In the genomic region with DNA sequence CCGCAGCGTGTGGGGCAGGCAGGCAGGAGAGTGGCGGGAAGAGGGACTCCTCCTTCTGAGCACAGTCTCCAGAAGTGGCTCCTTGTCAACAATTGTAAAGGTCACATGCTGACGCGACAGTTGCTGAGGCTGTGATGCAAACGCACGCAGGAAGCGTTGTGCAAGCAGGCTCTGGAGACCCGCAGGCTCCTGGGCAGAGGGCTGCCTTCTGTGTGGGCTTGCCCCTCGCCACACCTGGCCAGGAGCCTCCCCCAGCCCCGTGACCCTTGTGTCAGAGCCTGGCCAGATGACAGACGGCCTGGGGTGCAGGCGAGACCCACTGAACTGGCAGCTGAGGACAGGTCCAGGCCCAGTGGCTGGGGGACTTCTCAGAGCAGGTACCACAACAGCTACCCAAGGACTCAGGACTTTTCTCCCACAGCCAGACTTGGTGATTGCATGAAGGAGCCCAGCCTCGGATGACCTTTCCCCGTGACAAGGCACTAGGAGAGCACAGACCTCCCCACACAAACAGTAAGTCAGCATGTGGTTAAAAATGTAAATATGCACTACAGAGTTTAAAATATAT, we compare ENCODE assay signal across 11 cellular contexts.
A peak's percentile ranks its signal among the peaks of the same experiment; 100 is the strongest.
DNase-seq lines count a peak whose midpoint lies in the region; TF ChIP-seq lines count a peak whose summit lies in the region.
"Had no signal": no experiment of that assay in that cellular context is flagged by ENCODE, and none has a peak within 500 bp of the region (broad histone marks: within the 10 kb centered on the region; RNA-seq: fewer than 3 reads in every experiment).

No MANE protein-coding gene starts in this region.

- TF ChIP-seq CTCF in choroid plexus epithelial cell (conservative IDR thresholded peaks at IDR 0.05; ENCODE audit: low read depth, low read length) (no peak), tibial nerve (IDR thresholded peaks at IDR 0.05) (no peak)

- peaks cover 0 to 2% (median 0%) of the 10 kb centered on the region in 4 donors for H3K4me1 ChIP-seq in tibial nerve
- H3K4me1 ChIP-seq in effector memory CD4-positive, alpha-beta T cell (ENCODE audit: control insufficient read depth, insufficient read depth, low read length, poor library complexity, severe bottlenecking), result no peaks in the 10 kb centered on the region

- H3K27ac ChIP-seq in tibial nerve, result peak overlapping the region in 2 of 4 donors; percentile 54 to 62
- H3K27ac ChIP-seq in effector memory CD4-positive, alpha-beta T cell (ENCODE audit: insufficient read depth, low read length, poor library complexity, severe bottlenecking), result no peak overlapping the region
- H3K27ac ChIP-seq: 22Rv1 had no signal

- no peak for TF ChIP-seq POLR2A in tibial nerve (IDR thresholded peaks at IDR 0.05)

- H3K9me3 ChIP-seq in tibial nerve, result no peaks in the 10 kb centered on the region
- H3K9me3 ChIP-seq in effector memory CD4-positive, alpha-beta T cell (ENCODE audit: control insufficient read depth, low read length), result no peaks in the 10 kb centered on the region

- peak; percentile 16 to 77 for TF ChIP-seq EP300 in tibial nerve (IDR thresholded peaks at IDR 0.05)

- no peaks in the 10 kb centered on the region for H3K36me3 ChIP-seq in tibial nerve
- H3K36me3 ChIP-seq in effector memory CD4-positive, alpha-beta T cell (ENCODE audit: control insufficient read depth, insufficient read depth, low read length), result no peaks in the 10 kb centered on the region

- H3K27me3 ChIP-seq in tibial nerve, result no peaks in the 10 kb centered on the region
- H3K27me3 ChIP-seq in effector memory CD4-positive, alpha-beta T cell (replicated peaks; ENCODE audit: control insufficient read depth, insufficient read depth, low read length, poor library complexity, severe bottlenecking), result no peaks in the 10 kb centered on the region

- WGBS in tibial nerve, 2 donors, result 72 to 78% methylated on average over 10 to 15 of the region's 15 CpGs

- H3K4me3 ChIP-seq in choroid plexus epithelial cell (ENCODE audit: low read depth, low read length) (no peak overlapping the region), tibial nerve (no peak overlapping the region)
- H3K4me3 ChIP-seq in effector memory CD4-positive, alpha-beta T cell (ENCODE audit: insufficient read depth, low read depth, low read length, poor library complexity, severe bottlenecking), result no peak overlapping the region

- DNase-seq in DMS53 (lab: John Stamatoyannopoulos, UW) (peak; percentile 59), DMS53 treated with DMSO at 0.1 percent for 48 hours (lab: John Stamatoyannopoulos, UW; ENCODE audit: unreplicated experiment) (no peak), choroid plexus epithelial cell (ENCODE audit: low read depth) (peak; percentile 16), medulla oblongata (ENCODE audit: extremely low spot score) (peak; percentile 82), tibial nerve (ENCODE audit: low spot score in 2 of 2) (peak; percentile 26 to 61), HK-2 (ENCODE audit: unreplicated experiment) (no peak), amniotic stem cell (lab: John Stamatoyannopoulos, UW) (no peak)
- no peak for DNase-seq in effector memory CD4-positive, alpha-beta T cell
- DNase-seq: activated CD4-positive, CD25-positive, alpha-beta regulatory T cell; NCI-H345 had no signal

Comparison
In these comparisons a context has a peak if more than half of its experiments do, and no peak if none do; other contexts are left out.
1. DNase-seq: peak in DMS53 (single experiment), choroid plexus epithelial cell (single experiment), medulla oblongata (single experiment) and tibial nerve (2 of 2); none in DMS53 treated with DMSO at 0.1 percent for 48 hours (single experiment), HK-2 (single experiment), effector memory CD4-positive, alpha-beta T cell (0 of 3) and amniotic stem cell (single experiment).